Comparison of ENCODE assay signal across 16 cellular contexts in the genomic region with DNA sequence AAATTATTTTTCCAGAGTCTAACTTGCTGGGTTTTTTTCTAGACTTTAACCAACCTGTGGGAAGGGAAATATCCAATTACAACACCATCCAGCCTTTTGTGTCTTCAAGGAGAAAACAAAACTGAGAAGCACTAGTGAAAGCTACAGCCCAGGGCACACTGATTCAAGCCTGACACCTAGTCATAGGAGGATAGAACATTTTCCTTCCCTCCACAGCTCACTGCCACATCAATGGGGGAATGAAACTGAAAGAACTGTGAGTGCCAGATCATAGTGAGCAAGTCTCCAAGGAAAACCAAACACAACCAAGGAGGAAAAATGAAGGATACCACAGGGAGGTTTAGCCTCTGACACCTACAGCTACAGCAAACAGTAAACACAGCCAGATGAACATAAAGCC. TPM values are rescaled to one million over a fixed set of nuclear protein-coding genes. Genes with fewer than 3 reads are reported as not detected.
DNase-seq lines count a peak whose midpoint lies in the region; ATAC-seq and TF ChIP-seq lines count a peak whose summit lies in the region.
"Had no signal": no experiment of that assay in that cellular context is flagged by ENCODE, and none has a peak within 500 bp of the region (broad histone marks: within the 10 kb centered on the region; RNA-seq: fewer than 3 reads in every experiment).

No MANE protein-coding gene starts in this region.

- H3K36me3 ChIP-seq in hepatocyte (replicated peaks; ENCODE audit: insufficient read depth, low read depth) = no peaks in the 10 kb centered on the region

- no peaks in the 10 kb centered on the region for H3K4me1 ChIP-seq in hepatocyte (ENCODE audit: insufficient read depth)

- no peaks in the 10 kb centered on the region for H3K9me2 ChIP-seq in hepatocyte (replicated peaks; ENCODE audit: insufficient read depth)

- peak; percentile 40 for DNase-seq in activated CD8-positive, alpha-beta memory T cell treated with anti-CD3 and anti-CD28 coated beads, Interleukin-2, amount 10 ng/mL, durations not matched to agents 7 days and 5 days
- no peak for DNase-seq in activated CD8-positive, alpha-beta memory T cell treated with anti-CD3 and anti-CD28 coated beads, Interleukin-2, amount 50 U/mL, for 4 hours
- DNase-seq in kidney tubule cell (ENCODE audit: low spot score) (peak; percentile 58), GM10248 (ENCODE audit: extremely low spot score) (no peak), LoVo (ENCODE audit: low spot score) (no peak), hepatocyte (ENCODE audit: low spot score) (no peak)
- DNase-seq: ACHN, Calu3, dermis blood vessel endothelial cell, NCI-H1417, T1000 had no signal

- CTCF ChIA-PET in activated CD8-positive, alpha-beta memory T cell treated with anti-CD3 and anti-CD28 coated beads, Interleukin-2, amount 10 ng/mL, durations not matched to agents 7 days and 5 days (lab: Charles Lee) = no interaction called here
- CTCF ChIA-PET in GM10248 (lab: Yijun Ruan, JAX) = no interaction called here

- no peak for TF ChIP-seq CTCF in GM10248 (IDR thresholded peaks at IDR 0.05; ENCODE audit: control extremely low read depth, extremely low read depth, low read depth, missing control alignments)
- TF ChIP-seq CTCF in hepatocyte (IDR thresholded peaks at IDR 0.05; ENCODE audit: poor library complexity) = no peak

- H3K27ac Mint-ChIP-seq in activated CD8-positive, alpha-beta memory T cell treated with anti-CD3 and anti-CD28 coated beads, Interleukin-2, amount 10 ng/mL, durations not matched to agents 7 days and 5 days = no peak overlapping the region

- no peak overlapping the region for H2AFZ ChIP-seq in hepatocyte

- no peaks in the 10 kb centered on the region for H3K27me3 Mint-ChIP-seq in activated CD8-positive, alpha-beta memory T cell treated with anti-CD3 and anti-CD28 coated beads, Interleukin-2, amount 10 ng/mL, durations not matched to agents 7 days and 5 days

- no peak overlapping the region for H3K27ac ChIP-seq in hepatocyte

- no peaks in the 10 kb centered on the region for H3K9me3 ChIP-seq in hepatocyte (ENCODE audit: low read depth)

- no peak overlapping the region for H3K4me3 ChIP-seq in hepatocyte

- peak; percentile 83 for ATAC-seq in activated CD8-positive, alpha-beta memory T cell treated with anti-CD3 and anti-CD28 coated beads, Interleukin-2, amount 10 ng/mL, durations not matched to agents 7 days and 5 days
- ATAC-seq in GM21447 (IDR thresholded peaks at IDR 0.05; ENCODE audit: unreplicated experiment) = peak; percentile 89
- ATAC-seq in HG03196 (IDR thresholded peaks at IDR 0.05; ENCODE audit: unreplicated experiment) = peak; percentile 96

- POLR2A ChIA-PET in GM10248 (lab: Yijun Ruan, JAX) = no interaction called here

- no peaks in the 10 kb centered on the region for H3K27me3 ChIP-seq in hepatocyte

- peaks cover 12% of the 10 kb centered on the region for H3K4me1 Mint-ChIP-seq in activated CD8-positive, alpha-beta memory T cell treated with anti-CD3 and anti-CD28 coated beads, Interleukin-2, amount 10 ng/mL, durations not matched to agents 7 days and 5 days

- no peak overlapping the region for H3K4me3 Mint-ChIP-seq in activated CD8-positive, alpha-beta memory T cell treated with anti-CD3 and anti-CD28 coated beads, Interleukin-2, amount 10 ng/mL, durations not matched to agents 7 days and 5 days

- H3K79me2 ChIP-seq in hepatocyte = no peaks in the 10 kb centered on the region

- no peaks in the 10 kb centered on the region for H4K20me1 ChIP-seq in hepatocyte (ENCODE audit: insufficient read depth, poor library complexity, severe bottlenecking)

- H3K36me3 Mint-ChIP-seq in activated CD8-positive, alpha-beta memory T cell treated with anti-CD3 and anti-CD28 coated beads, Interleukin-2, amount 10 ng/mL, durations not matched to agents 7 days and 5 days = peaks cover 3% of the 10 kb centered on the region

- H3K4me2 ChIP-seq in hepatocyte = no peak overlapping the region

- no peaks in the 10 kb centered on the region for H3K9me3 Mint-ChIP-seq in activated CD8-positive, alpha-beta memory T cell treated with anti-CD3 and anti-CD28 coated beads, Interleukin-2, amount 10 ng/mL, durations not matched to agents 7 days and 5 days (ENCODE audit: low read depth)

RNA-seq across cellular contexts. Expression of a gene that starts 43.3 kb away (rescaled TPM):
- total RNA-seq in activated CD8-positive, alpha-beta memory T cell treated with anti-CD3 and anti-CD28 coated beads, Interleukin-2, amount 10 ng/mL, durations not matched to agents 7 days and 5 days = not detected
- total RNA-seq in hepatocyte = not detected in 2 replicates
- polyA plus RNA-seq in hepatocyte = not detected in 2 replicates
- total RNA-seq: Calu3, dermis blood vessel endothelial cell, fibroblast of lung, NCI-H460, osteoblast had no signal
- polyA plus RNA-seq: fibroblast of lung had no signal

RNA-seq across cellular contexts. Expression of a gene that starts 55.9 kb away (rescaled TPM):
- total RNA-seq in activated CD8-positive, alpha-beta memory T cell treated with anti-CD3 and anti-CD28 coated beads, Interleukin-2, amount 10 ng/mL, durations not matched to agents 7 days and 5 days = not detected
- not detected in 2 replicates for total RNA-seq in hepatocyte
- polyA plus RNA-seq in hepatocyte = not detected in 2 replicates
- total RNA-seq: Calu3, dermis blood vessel endothelial cell, fibroblast of lung, NCI-H460, osteoblast had no signal
- polyA plus RNA-seq: fibroblast of lung had no signal

Comparison
In these comparisons a context has a peak if more than half of its experiments do, and no peak if none do; other contexts are left out.
1. DNase-seq: peak in activated CD8-positive, alpha-beta memory T cell treated with anti-CD3 and anti-CD28 coated beads, Interleukin-2, amount 10 ng/mL, durations not matched to agents 7 days and 5 days (single experiment) and kidney tubule cell (single experiment); none in activated CD8-positive, alpha-beta memory T cell treated with anti-CD3 and anti-CD28 coated beads, Interleukin-2, amount 50 U/mL, for 4 hours (single experiment), GM10248 (single experiment), LoVo (single experiment) and hepatocyte (single experiment).
2. Peak in every context shown above with its lines, with median percentiles within 50 percentile points of each other: ATAC-seq.